In genomic region chr2:63590621-63591408, GRCh38 we compare ENCODE assay signal across 1 cellular context.
TF ChIP-seq lines count a peak whose summit lies in the region.

No MANE protein-coding gene starts in this region.

TF ChIP-seq in SK-N-SH treated with all-trans-retinoic acid at 6 μM for 48 hours, 23 proteins besides CTCF, POLR2A, EP300 and RAD21 (continued from another document):
- TF ChIP-seq, protein P1, sequence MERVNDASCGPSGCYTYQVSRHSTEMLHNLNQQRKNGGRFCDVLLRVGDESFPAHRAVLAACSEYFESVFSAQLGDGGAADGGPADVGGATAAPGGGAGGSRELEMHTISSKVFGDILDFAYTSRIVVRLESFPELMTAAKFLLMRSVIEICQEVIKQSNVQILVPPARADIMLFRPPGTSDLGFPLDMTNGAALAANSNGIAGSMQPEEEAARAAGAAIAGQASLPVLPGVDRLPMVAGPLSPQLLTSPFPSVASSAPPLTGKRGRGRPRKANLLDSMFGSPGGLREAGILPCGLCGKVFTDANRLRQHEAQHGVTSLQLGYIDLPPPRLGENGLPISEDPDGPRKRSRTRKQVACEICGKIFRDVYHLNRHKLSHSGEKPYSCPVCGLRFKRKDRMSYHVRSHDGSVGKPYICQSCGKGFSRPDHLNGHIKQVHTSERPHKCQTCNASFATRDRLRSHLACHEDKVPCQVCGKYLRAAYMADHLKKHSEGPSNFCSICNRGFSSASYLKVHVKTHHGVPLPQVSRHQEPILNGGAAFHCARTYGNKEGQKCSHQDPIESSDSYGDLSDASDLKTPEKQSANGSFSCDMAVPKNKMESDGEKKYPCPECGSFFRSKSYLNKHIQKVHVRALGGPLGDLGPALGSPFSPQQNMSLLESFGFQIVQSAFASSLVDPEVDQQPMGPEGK (CRISPR knock-in tag; IDR thresholded peaks at IDR 0.05; ENCODE audit: borderline replicate concordance): no peak
- no peak for TF ChIP-seq ZFP3 (CRISPR knock-in tag; IDR thresholded peaks at IDR 0.05)
- no peak for TF ChIP-seq TCF4 (CRISPR knock-in tag; IDR thresholded peaks at IDR 0.05; ENCODE audit: borderline replicate concordance)
- TF ChIP-seq TOX (CRISPR knock-in tag; IDR thresholded peaks at IDR 0.05; ENCODE audit: borderline replicate concordance): no peak
- TF ChIP-seq ZC3H10 (CRISPR knock-in tag; IDR thresholded peaks at IDR 0.05): no peak
- no peak for TF ChIP-seq ESRRG (CRISPR knock-in tag; IDR thresholded peaks at IDR 0.05)
- no peak for TF ChIP-seq ARNTL (CRISPR knock-in tag; IDR thresholded peaks at IDR 0.05; ENCODE audit: borderline replicate concordance, low read depth)
- TF ChIP-seq SNAI2 (CRISPR knock-in tag; IDR thresholded peaks at IDR 0.05): no peak
- no peak for TF ChIP-seq ZNF8 (CRISPR knock-in tag; IDR thresholded peaks at IDR 0.05)
- no peak for TF ChIP-seq RARB (CRISPR knock-in tag; IDR thresholded peaks at IDR 0.05)
- TF ChIP-seq ZNF565 (CRISPR knock-in tag; conservative IDR thresholded peaks at IDR 0.05; ENCODE audit: low read depth): no peak
